ENCODE assay signal across 8 cellular contexts in genomic region chr14:105559384-105560046, GRCh38. TPM values are rescaled to one million over a fixed set of nuclear protein-coding genes. Genes with fewer than 3 reads are reported as not detected.
DNase-seq lines count a peak whose midpoint lies in the region; ATAC-seq and TF ChIP-seq lines count a peak whose summit lies in the region.
"Not testable (repeated sequence)": the region's sequence is repeated elsewhere in the genome, so short reads cannot be mapped to it uniquely, and the experiment has no call there.

No MANE protein-coding gene starts in this region.

- H3K9ac ChIP-seq in Karpas-422 (ENCODE audit: low read length), result peak overlapping the region; percentile 78

- H3K79me2 ChIP-seq in Karpas-422 (ENCODE audit: low read length), result not testable (repeated sequence)

- peak overlapping the region; percentile 63 for H3K4me2 ChIP-seq in Karpas-422 (ENCODE audit: low read depth, low read length, poor library complexity, severe bottlenecking)

- not testable (repeated sequence) for H2AFZ ChIP-seq in Karpas-422 (ENCODE audit: low read length)

- ATAC-seq in GM19043 (IDR thresholded peaks at IDR 0.05; ENCODE audit: low read depth, unreplicated experiment) (peak; percentile 40), GM21723 (IDR thresholded peaks at IDR 0.05; ENCODE audit: unreplicated experiment) (peak; percentile 41), HG03064 (IDR thresholded peaks at IDR 0.05; ENCODE audit: low read depth, unreplicated experiment) (peak; percentile 41), heart left ventricle (peak in 3 of 4 donors; percentile 23 to 74 (median 51))

- not testable (repeated sequence) for H3K27me3 ChIP-seq in Karpas-422 (ENCODE audit: low read length); heart left ventricle; sigmoid colon

- DNase-seq in DMS53 (lab: John Stamatoyannopoulos, UW) (peak; percentile 4), Karpas-422 (peak; percentile 71), sigmoid colon (peak; percentile 54)
- DNase-seq in activated CD4-positive, alpha-beta T cell treated with anti-CD3 and anti-CD28 coated beads for 48 hours, result peak; percentile 29
- not testable (repeated sequence) for DNase-seq in heart left ventricle

- not testable (repeated sequence) for H4K20me1 ChIP-seq in Karpas-422 (ENCODE audit: insufficient read depth, low read depth, low read length)

- not testable (repeated sequence) for H3K9me3 ChIP-seq in Karpas-422 (ENCODE audit: low read length); heart left ventricle; sigmoid colon

- not testable (repeated sequence) for H3K27ac ChIP-seq in Karpas-422 (ENCODE audit: low read length); heart left ventricle; sigmoid colon

- 41 to 45% methylated on average over 14 to 18 of the region's 49 CpGs; no CpG with 5 or more reads in 2 of the 4 donors for WGBS in heart left ventricle, 4 donors
- WGBS in sigmoid colon, 2 donors, result 17 to 35% methylated on average over 19 to 32 of the region's 49 CpGs

- not testable (repeated sequence) for H3K36me3 ChIP-seq in Karpas-422 (ENCODE audit: insufficient read depth, low read length); heart left ventricle; sigmoid colon

- not testable (repeated sequence) for TF ChIP-seq POLR2A in heart left ventricle (IDR thresholded peaks at IDR 0.05); sigmoid colon (IDR thresholded peaks at IDR 0.05)

- H3K4me1 ChIP-seq in Karpas-422 (ENCODE audit: low read length), result peaks cover 39% of the 10 kb centered on the region
- H3K4me1 ChIP-seq in heart left ventricle, sigmoid colon: not testable (repeated sequence)

- not testable (repeated sequence) for TF ChIP-seq EP300 in sigmoid colon (IDR thresholded peaks at IDR 0.05)

- not testable (repeated sequence) for TF ChIP-seq CTCF in heart left ventricle (IDR thresholded peaks at IDR 0.05); sigmoid colon (IDR thresholded peaks at IDR 0.05)

- H3K4me3 ChIP-seq in Karpas-422 (ENCODE audit: low read length), result peak overlapping the region; percentile 38; the same call in 1 of the 2 replicates
- peak overlapping the region in 1 of 12 donors; percentile 15 for H3K4me3 ChIP-seq in heart left ventricle
- H3K4me3 ChIP-seq in sigmoid colon, result not testable (repeated sequence)

- not testable (repeated sequence) for H3K9me2 ChIP-seq in Karpas-422 (replicated peaks; ENCODE audit: insufficient read depth, low read length)

- intact Hi-C loops in heart left ventricle (cut with DNase I), result loop anchor here in 5 of 10 donors (10.0 kb wide), 1 partner anchor 125 kb away; no protein-coding TSS in a partner anchor
- intact Hi-C loops in sigmoid colon (cut with DNase I), result not testable (repeated sequence)

RNA-seq across cellular contexts. Expression of gene TMEM121, which starts 33.1 kb away (rescaled TPM):
- total RNA-seq in Karpas-422 (2014; rRNA removed; shearing (Covaris generic); ENCODE audit: low replicate concordance), result 0.18 TPM in 1 of 2 replicates, not detected in the other
- 1 to 10 TPM; 1.0 to 4.4 (median 2.0) TPM for total RNA-seq in heart left ventricle
- 1 to 10 TPM; 1.1 to 1.5 TPM for polyA plus RNA-seq in heart left ventricle
- total RNA-seq in sigmoid colon, result 1 to 10 TPM; 3.0 to 8.0 (median 6.2) TPM
- 1 to 10 TPM in 1 of 3 donors, not detected in 2; 2.3 TPM for polyA plus RNA-seq in sigmoid colon
